13 cellular contexts compared by ENCODE assay signal in genomic region chr16:85699628-85700027, GRCh38. TPM values are rescaled to one million over a fixed set of nuclear protein-coding genes. Genes with fewer than 3 reads are reported as not detected.
A peak's percentile ranks its signal among the peaks of the same experiment; 100 is the strongest.
DNase-seq lines count a peak whose midpoint lies in the region; ATAC-seq and TF ChIP-seq lines count a peak whose summit lies in the region.
"Had no signal": no experiment of that assay in that cellular context is flagged by ENCODE, and none has a peak within 500 bp of the region (broad histone marks: within the 10 kb centered on the region; RNA-seq: fewer than 3 reads in every experiment).

No MANE protein-coding gene starts in this region.

- no peaks in the 10 kb centered on the region for H3K79me2 ChIP-seq in Karpas-422 (ENCODE audit: low read length)

- no peak overlapping the region for H3K4me2 ChIP-seq in Karpas-422 (ENCODE audit: low read depth, low read length, poor library complexity, severe bottlenecking)

- DNase-seq in A172 (ENCODE audit: low spot score) (peak; percentile 87), HT-29 (ENCODE audit: low spot score) (peak; percentile 38), brain microvascular endothelial cell (peak; percentile 69), iris pigment epithelial cell (ENCODE audit: low read depth) (peak; percentile 31), DMS114 treated with DMSO at 0.1 percent for 48 hours (lab: John Stamatoyannopoulos, UW; ENCODE audit: unreplicated experiment) (no peak), Karpas-422 (no peak)
- DNase-seq: activated CD4-positive, alpha-beta T cell treated with anti-CD3 and anti-CD28 coated beads, Interleukin-2, amount 50 U/mL, for 1 hour; AML-193; aorta; NCI-H146; uterus had no signal

- no peak overlapping the region for H2AFZ ChIP-seq in Karpas-422 (ENCODE audit: low read length)

- H3K9me3 ChIP-seq in Karpas-422 (ENCODE audit: low read length), result no peaks in the 10 kb centered on the region
- H3K9me3 ChIP-seq: uterus had no signal

- H3K9me2 ChIP-seq in Karpas-422 (replicated peaks; ENCODE audit: insufficient read depth, low read length), result no peaks in the 10 kb centered on the region

- no peak for TF ChIP-seq CTCF in brain microvascular endothelial cell (IDR thresholded peaks at IDR 0.05; ENCODE audit: low read depth, low read length, missing control alignments)

- no peak overlapping the region for H3K9ac ChIP-seq in Karpas-422 (ENCODE audit: low read length)

- ATAC-seq in HG02678 (IDR thresholded peaks at IDR 0.05; ENCODE audit: unreplicated experiment) (no peak), GM21360 (IDR thresholded peaks at IDR 0.05; ENCODE audit: unreplicated experiment) (no peak)

- H4K20me1 ChIP-seq in Karpas-422 (ENCODE audit: insufficient read depth, low read depth, low read length), result no peaks in the 10 kb centered on the region

- H3K4me3 ChIP-seq in brain microvascular endothelial cell (ENCODE audit: low read depth, low read length) (no peak overlapping the region), Karpas-422 (ENCODE audit: low read length) (no peak overlapping the region)
- H3K4me3 ChIP-seq: uterus had no signal

- no peak overlapping the region for H3K27ac ChIP-seq in brain microvascular endothelial cell
- H3K27ac ChIP-seq in Karpas-422 (ENCODE audit: low read length), result no peak overlapping the region
- H3K27ac ChIP-seq: uterus had no signal

- no peaks in the 10 kb centered on the region for H3K36me3 ChIP-seq in brain microvascular endothelial cell (replicated peaks)
- no peaks in the 10 kb centered on the region for H3K36me3 ChIP-seq in Karpas-422 (ENCODE audit: insufficient read depth, low read length)
- H3K36me3 ChIP-seq: uterus had no signal

- H3K27me3 ChIP-seq in brain microvascular endothelial cell (replicated peaks), result no peaks in the 10 kb centered on the region
- H3K27me3 ChIP-seq in Karpas-422 (ENCODE audit: low read length), result no peaks in the 10 kb centered on the region
- H3K27me3 ChIP-seq: uterus had no signal

- in situ Hi-C loops in brain microvascular endothelial cell (cut with HindIII; ENCODE audit: low pct_ligation_motif_present, low sequenced_read_pairs), result no loop called here

- H3K4me1 ChIP-seq in Karpas-422 (ENCODE audit: low read length), result no peaks in the 10 kb centered on the region
- H3K4me1 ChIP-seq: uterus had no signal

RNA-seq across cellular contexts. Expression of gene GINS2, which starts 10.9 kb away (rescaled TPM):
- total RNA-seq in A172 (2014; rRNA removed; shearing (Covaris generic)), result 67.4 and 68.3 TPM in 2 replicates
- total RNA-seq in HT-29 (2014; rRNA removed; shearing (Covaris generic)), result 22.8 and 23.4 TPM in 2 replicates
- 10.4 and 14.2 TPM in 2 replicates for total RNA-seq in Karpas-422 (2014; rRNA removed; shearing (Covaris generic); ENCODE audit: low replicate concordance)

RNA-seq across cellular contexts. Expression of gene C16orf74, which starts 51.3 kb away (rescaled TPM):
- 10.9 and 11.1 TPM in 2 replicates for total RNA-seq in A172 (2014; rRNA removed; shearing (Covaris generic))
- total RNA-seq in HT-29 (2014; rRNA removed; shearing (Covaris generic)), result 84.9 and 92.0 TPM in 2 replicates
- 13.3 and 24.5 TPM in 2 replicates for total RNA-seq in Karpas-422 (2014; rRNA removed; shearing (Covaris generic); ENCODE audit: low replicate concordance)

Comparison
In these comparisons a context has a peak if more than half of its experiments do, and no peak if none do; other contexts are left out.
1. DNase-seq: peak in A172 (single experiment), HT-29 (single experiment), brain microvascular endothelial cell (single experiment) and iris pigment epithelial cell (single experiment); none in DMS114 treated with DMSO at 0.1 percent for 48 hours (single experiment) and Karpas-422 (single experiment).